8 cellular contexts compared by ENCODE assay signal in the genomic region with DNA sequence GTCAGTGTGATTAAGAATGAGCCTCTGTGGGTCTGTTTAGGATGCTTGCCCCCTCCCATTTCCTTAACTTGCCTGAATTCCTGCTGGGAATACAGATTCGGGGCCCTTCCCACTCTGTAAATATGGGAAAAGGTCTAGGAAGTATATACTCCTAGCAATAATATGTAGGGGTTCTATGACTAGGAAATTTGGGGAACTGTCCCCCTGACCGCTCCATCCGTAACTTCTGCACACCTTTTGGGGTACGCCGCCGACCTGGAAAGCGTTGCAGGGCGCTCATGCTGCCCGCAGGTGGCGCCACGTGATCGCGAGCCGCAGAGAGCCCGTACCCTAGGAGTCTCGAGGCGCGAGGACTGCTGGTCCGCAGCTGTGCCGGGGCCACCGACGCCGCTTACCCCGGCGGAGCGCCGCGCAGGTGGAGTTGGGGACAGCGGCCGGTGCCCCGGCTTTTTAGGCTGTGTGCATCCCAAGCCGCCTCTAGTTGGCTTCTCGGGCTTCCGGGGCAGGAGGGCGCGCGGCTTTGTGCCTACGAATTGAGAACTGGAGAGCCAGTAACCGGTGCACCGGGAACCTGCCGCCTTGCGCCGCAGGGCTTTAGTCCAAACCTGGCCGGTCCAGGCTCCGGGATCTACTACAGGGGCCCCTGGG. TPM values are rescaled to one million over a fixed set of nuclear protein-coding genes. Genes with fewer than 3 reads are reported as not detected.
DNase-seq lines count a peak whose midpoint lies in the region; ATAC-seq and TF ChIP-seq lines count a peak whose summit lies in the region.

No MANE protein-coding gene starts in this region.

- peaks cover 0 to 3% of the 10 kb centered on the region in 2 donors for H3K27me3 ChIP-seq in mucosa of rectum (ENCODE audit: control insufficient read depth in 2 of 2, insufficient read depth in 2 of 2, low read length in 2 of 2)

- H3K36me3 ChIP-seq in mucosa of rectum (ENCODE audit: control insufficient read depth in 2 of 2, insufficient read depth in 2 of 2, low read length in 2 of 2), result no peaks in the 10 kb centered on the region

- H3K9me3 ChIP-seq in mucosa of rectum (ENCODE audit: control insufficient read depth in 2 of 2, low read length in 2 of 2), result no peaks in the 10 kb centered on the region

- peak overlapping the region; percentile 85 to 89 for H3K27ac ChIP-seq in mucosa of rectum (ENCODE audit: low read depth in 2 of 2, low read length in 2 of 2)

- TF ChIP-seq CTCF in epithelial cell of proximal tubule (conservative IDR thresholded peaks at IDR 0.05; ENCODE audit: low read depth, low read length), result peak; percentile 92

- peaks cover 20 to 28% of the 10 kb centered on the region in 2 donors for H3K4me1 ChIP-seq in mucosa of rectum (ENCODE audit: control insufficient read depth in 2 of 2, insufficient read depth in 2 of 2, low read length in 2 of 2)

- ATAC-seq in GM19035 (IDR thresholded peaks at IDR 0.05; ENCODE audit: unreplicated experiment) (peak; percentile 48), HG03354 (IDR thresholded peaks at IDR 0.05; ENCODE audit: poor library complexity, severe bottlenecking, unreplicated experiment) (peak; percentile 48)

- DNase-seq in Ammon's horn (ENCODE audit: low spot score) (peak; percentile 89), NOMO-1 treated with dmso at 0.1 percent for 144 hours (lab: John Stamatoyannopoulos, UW; ENCODE audit: unreplicated experiment) (peak; percentile 68), activated T-cell treated with anti-CD3 and anti-CD28 coated beads for 24 hours (ENCODE audit: low read depth) (peak; percentile 74), epithelial cell of proximal tubule (ENCODE audit: low read depth) (no peak)
- peak; percentile 68 to 74 for DNase-seq in stimulated activated CD8-positive, alpha-beta memory T cell treated with anti-CD3 and anti-CD28 coated beads, Interleukin-2, amount 100 ng/mL, for 48 hours (ENCODE audit: low read depth in 2 of 2)

- peak overlapping the region; percentile 47 to 62 for H3K9ac ChIP-seq in mucosa of rectum (ENCODE audit: low read depth in 1 of 2, low read length in 2 of 2)

- H3K4me3 ChIP-seq in epithelial cell of proximal tubule (ENCODE audit: low read depth, low read length), result peak overlapping the region; percentile 93
- H3K4me3 ChIP-seq in mucosa of rectum (ENCODE audit: low read length in 2 of 2), result peak overlapping the region; percentile 91 to 97

RNA-seq across cellular contexts. Expression of gene CNNM2, which starts 0.7 kb away (rescaled TPM):
- 1.2 and 1.3 TPM in 2 replicates for total RNA-seq in epithelial cell of proximal tubule

RNA-seq across cellular contexts. Expression of gene AS3MT, which starts 48.2 kb away (rescaled TPM):
- 10.7 and 17.1 TPM in 2 replicates for total RNA-seq in epithelial cell of proximal tubule
